In the genomic region with DNA sequence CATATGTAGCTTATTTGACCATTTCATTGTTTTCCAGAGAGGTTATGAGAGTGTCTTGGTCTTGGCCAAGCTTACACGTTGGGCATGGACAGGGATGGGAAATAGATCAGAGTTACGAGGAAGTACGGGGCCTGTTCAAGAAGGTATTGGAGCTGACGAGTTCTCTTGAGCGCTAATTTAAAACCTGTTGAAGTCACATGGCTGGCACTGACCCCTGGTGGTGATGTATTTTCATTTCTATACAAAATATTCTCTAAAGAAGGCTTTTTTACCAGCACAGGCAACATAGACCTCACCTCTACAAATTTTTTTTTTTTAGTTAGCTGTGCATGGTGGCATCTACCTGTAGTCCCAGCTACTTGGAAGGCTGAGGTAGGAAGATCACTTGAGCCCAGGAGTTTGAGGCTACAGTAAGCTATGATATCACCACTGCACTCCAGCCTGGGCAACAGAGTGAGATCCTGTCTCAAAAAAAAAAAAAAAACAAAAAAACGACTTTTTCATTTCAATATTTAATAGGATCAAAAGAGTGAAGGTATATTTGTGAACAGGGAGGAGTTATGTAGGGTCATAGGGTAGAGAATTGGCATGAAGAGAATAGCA, we compare ENCODE assay signal across 8 cellular contexts. TPM values are rescaled to one million over a fixed set of nuclear protein-coding genes. Genes with fewer than 3 reads are reported as not detected.
DNase-seq lines count a peak whose midpoint lies in the region; ATAC-seq and TF ChIP-seq lines count a peak whose summit lies in the region.

No MANE protein-coding gene starts in this region.

- H3K27me3 ChIP-seq in OCI-LY1 (ENCODE audit: insufficient read depth, low read length), result no peaks in the 10 kb centered on the region
- H3K27me3 ChIP-seq in prostate gland (replicated peaks; ENCODE audit: insufficient read depth), result no peaks in the 10 kb centered on the region

- TF ChIP-seq POLR2A in prostate gland (IDR thresholded peaks at IDR 0.05), result no peak

- H3K4me3 ChIP-seq in OCI-LY1 (ENCODE audit: low read depth, low read length, poor library complexity, severe bottlenecking) (no peak overlapping the region), foreskin fibroblast (ENCODE audit: low read depth in 1 of 2, low read length in 2 of 2) (no peak overlapping the region), prostate gland (no peak overlapping the region)

- in situ Hi-C loops in G401 (cut with HindIII; ENCODE audit: low sequenced_read_pairs), result no loop called here

- 36% methylated on average over 6 of the region's 6 CpGs for WGBS in prostate gland

- H3K4me2 ChIP-seq in OCI-LY1 (ENCODE audit: low read length), result no peak overlapping the region

- H2AFZ ChIP-seq in OCI-LY1 (ENCODE audit: low read length), result no peak overlapping the region

- no peaks in the 10 kb centered on the region for H3K9me2 ChIP-seq in OCI-LY1 (ENCODE audit: low read depth, low read length)

- peak; percentile 55 for ATAC-seq in HG02642 (IDR thresholded peaks at IDR 0.05; ENCODE audit: poor library complexity, unreplicated experiment)

- H3K9me3 ChIP-seq in OCI-LY1 (ENCODE audit: low read length), result no peaks in the 10 kb centered on the region
- H3K9me3 ChIP-seq in prostate gland, result no peaks in the 10 kb centered on the region

- H3K36me3 ChIP-seq in OCI-LY1 (ENCODE audit: insufficient read depth, low read length) (peaks cover 84% of the 10 kb centered on the region), prostate gland (no peaks in the 10 kb centered on the region)

- peaks cover 6% of the 10 kb centered on the region for H3K4me1 ChIP-seq in OCI-LY1 (ENCODE audit: insufficient read depth, low read length, severe bottlenecking)
- H3K4me1 ChIP-seq in prostate gland (replicated peaks), result peaks cover 2% of the 10 kb centered on the region

- H3K9ac ChIP-seq in OCI-LY1 (ENCODE audit: low read length), result no peak overlapping the region

- intact Hi-C loops in prostate gland (cut with DNase I), result loop anchor here (5.0 kb wide), 1 partner anchor 164 kb away; no protein-coding TSS in a partner anchor

- no peaks in the 10 kb centered on the region for H3K79me2 ChIP-seq in OCI-LY1 (ENCODE audit: insufficient read depth, low read length)

- peak; percentile 29 for DNase-seq in G401 (ENCODE audit: low spot score)
- peak; percentile 31 for DNase-seq in activated T-helper 9 cell treated with anti-CD3 and anti-CD28 coated beads, Interleukin-2, amount 50 U/mL, for 16 hours (ENCODE audit: low read depth)
- DNase-seq in foreskin fibroblast, result peak; percentile 50 to 82
- peak; percentile 29 for DNase-seq in prostate gland (ENCODE audit: low spot score)
- no peak for DNase-seq in OCI-M2 (lab: John Stamatoyannopoulos, UW; ENCODE audit: unreplicated experiment)
- no peak for DNase-seq in NCI-H1048 (lab: John Stamatoyannopoulos, UW)

- no peak overlapping the region for H3K27ac ChIP-seq in OCI-LY1 (ENCODE audit: low read depth, low read length, poor library complexity, severe bottlenecking)
- H3K27ac ChIP-seq in prostate gland, result no peak overlapping the region

- TF ChIP-seq CTCF in OCI-LY1 (IDR thresholded peaks at IDR 0.05; ENCODE audit: low read length) (peak; percentile 71), foreskin fibroblast (IDR thresholded peaks at IDR 0.05; ENCODE audit: low read depth, low read length) (peak; percentile 23), prostate gland (IDR thresholded peaks at IDR 0.05) (peak in 3 of 4 experiments; percentile 43 to 60 (median 53))

- no peaks in the 10 kb centered on the region for H4K20me1 ChIP-seq in OCI-LY1 (ENCODE audit: insufficient read depth, low read length)

- H3F3A ChIP-seq in OCI-LY1 (ENCODE audit: insufficient read depth, low read length), result no peaks in the 10 kb centered on the region

RNA-seq across cellular contexts. Expression of a gene that starts 19.6 kb away (rescaled TPM):
- 43.7 and 80.8 TPM in 2 replicates for total RNA-seq in G401 (2014; rRNA removed; shearing (Covaris generic))
- total RNA-seq in prostate gland, result 10 to 100 TPM; 57.3 to 68.6 TPM

Comparison
In these comparisons a context has a peak if more than half of its experiments do, and no peak if none do; other contexts are left out.
1. DNase-seq: peak in G401 (single experiment), activated T-helper 9 cell treated with anti-CD3 and anti-CD28 coated beads, Interleukin-2, amount 50 U/mL, for 16 hours (single experiment), foreskin fibroblast (2 of 2) and prostate gland (single experiment); none in OCI-M2 (single experiment) and NCI-H1048 (single experiment).
2. Peak in every context shown above with its lines, with median percentiles within 50 percentile points of each other: CTCF ChIP-seq.